7 cellular contexts compared by ENCODE assay signal in genomic region chr16:2470603-2471015, GRCh38. TPM values are rescaled to one million over a fixed set of nuclear protein-coding genes. Genes with fewer than 3 reads are reported as not detected.
DNase-seq lines count a peak whose midpoint lies in the region; ATAC-seq and TF ChIP-seq lines count a peak whose summit lies in the region.
"Had no signal": no experiment of that assay in that cellular context is flagged by ENCODE, and none has a peak within 500 bp of the region (broad histone marks: within the 10 kb centered on the region; RNA-seq: fewer than 3 reads in every experiment).

No MANE protein-coding gene starts in this region.

- peak; percentile 32 for DNase-seq in DMS153 treated with DMSO at 0.1 percent for 48 hours (lab: John Stamatoyannopoulos, UW; ENCODE audit: unreplicated experiment)
- DNase-seq in NCI-H1436 treated with DMSO at 0.1 percent for 48 hours (lab: John Stamatoyannopoulos, UW): peak; percentile 50
- peak; percentile 56 for DNase-seq in epithelial cell of esophagus (ENCODE audit: low read depth)
- no peak for DNase-seq in H7
- DNase-seq in central memory CD4-positive, alpha-beta T cell: no peak
- DNase-seq: activated gamma-delta T cell treated with Interleukin-2 at 50 U/mL for 16 hours had no signal

- H3K4me3 ChIP-seq in epithelial cell of esophagus (ENCODE audit: low read length): no peak overlapping the region
- H3K4me3 ChIP-seq in H7 (ENCODE audit: insufficient read depth, low read depth, low read length): no peak overlapping the region

- no peak for TF ChIP-seq CTCF in epithelial cell of esophagus (IDR thresholded peaks at IDR 0.05; ENCODE audit: insufficient read depth, low read depth, low read length, missing control alignments)

- peaks cover 56% of the 10 kb centered on the region for H3K27me3 ChIP-seq in H7 (ENCODE audit: control insufficient read depth, insufficient read depth, low read length)

- ATAC-seq in GM18868 (IDR thresholded peaks at IDR 0.05; ENCODE audit: unreplicated experiment): no peak

- H3K36me3 ChIP-seq in H7 (replicated peaks; ENCODE audit: control insufficient read depth, insufficient read depth, low read length): no peaks in the 10 kb centered on the region

RNA-seq across cellular contexts. Expression of gene NTN3, which starts 0.5 kb away (rescaled TPM):
- 0.73 TPM in 1 of 2 replicates, not detected in the other for total RNA-seq in H7 (2014; rRNA removed; shearing (Covaris generic))

RNA-seq across cellular contexts. Expression of gene TBC1D24, which starts 4.3 kb away (rescaled TPM):
- 12.3 and 13.5 TPM in 2 replicates for total RNA-seq in H7 (2014; rRNA removed; shearing (Covaris generic))

RNA-seq across cellular contexts. Expression of gene TEDC2, which starts 10.7 kb away (rescaled TPM):
- total RNA-seq in H7 (2014; rRNA removed; shearing (Covaris generic)): 87.2 and 90.7 TPM in 2 replicates

RNA-seq across cellular contexts. Expression of gene CCNF, which starts 41.4 kb away (rescaled TPM):
- 81.5 and 82.6 TPM in 2 replicates for total RNA-seq in H7 (2014; rRNA removed; shearing (Covaris generic))

RNA-seq across cellular contexts. Expression of gene ATP6V0C, which starts 43.1 kb away (rescaled TPM):
- 40.5 and 56.4 TPM in 2 replicates for total RNA-seq in H7 (2014; rRNA removed; shearing (Covaris generic))

Comparison
In these comparisons a context has a peak if more than half of its experiments do, and no peak if none do; other contexts are left out.
1. DNase-seq: peak in DMS153 treated with DMSO at 0.1 percent for 48 hours (single experiment), NCI-H1436 treated with DMSO at 0.1 percent for 48 hours (single experiment) and epithelial cell of esophagus (single experiment); none in H7 (single experiment) and central memory CD4-positive, alpha-beta T cell (single experiment).